In the genomic region with DNA sequence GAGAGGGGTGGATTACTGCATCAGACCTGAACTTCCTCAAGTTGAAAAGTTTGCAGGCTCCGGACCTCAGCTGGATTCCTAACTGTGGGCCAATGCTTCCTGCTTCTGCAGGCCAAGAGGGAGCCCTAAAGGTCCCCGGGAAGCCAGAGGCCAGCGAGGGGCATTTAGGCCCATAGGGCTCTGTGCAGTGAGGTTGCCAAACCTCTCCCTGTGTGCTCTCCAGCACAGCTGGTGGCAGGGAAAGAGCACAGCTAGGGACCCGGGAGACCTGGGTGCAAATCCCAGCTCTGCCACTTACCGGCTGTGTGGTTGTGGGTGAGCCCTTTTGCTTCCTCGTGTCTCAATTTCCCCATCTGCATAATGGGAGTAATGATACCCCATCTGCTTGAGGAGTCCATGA, we compare ENCODE assay signal across 19 cellular contexts.
DNase-seq lines count a peak whose midpoint lies in the region; ATAC-seq and TF ChIP-seq lines count a peak whose summit lies in the region.
"Had no signal": no experiment of that assay in that cellular context is flagged by ENCODE, and none has a peak within 500 bp of the region (broad histone marks: within the 10 kb centered on the region; RNA-seq: fewer than 3 reads in every experiment).

No MANE protein-coding gene starts in this region.

- H3F3A ChIP-seq in GM23338 (replicated peaks; ENCODE audit: low read depth): no peaks in the 10 kb centered on the region

- no peaks in the 10 kb centered on the region for H3K9me3 Mint-ChIP-seq in GM23338
- no peaks in the 10 kb centered on the region for H3K9me3 Mint-ChIP-seq in endodermal cell
- no peaks in the 10 kb centered on the region for H3K9me3 Mint-ChIP-seq in activated CD4-positive, alpha-beta T cell treated with anti-CD3 and anti-CD28 coated beads for 36 hours (ENCODE audit: low read depth)
- H3K9me3 Mint-ChIP-seq: CD4-positive, alpha-beta T cell; H9; IgD-negative memory B cell had no signal

- 64 to 76% methylated on average over 5 to 6 of the region's 6 CpGs for WGBS in endodermal cell (ENCODE audit: insufficient coverage in 1 of 2, insufficient read length in 1 of 2), 2 experiments
- WGBS in spleen, 5 donors: 27 to 52% (median 45%) methylated on average over 5 to 6 of the region's 6 CpGs

- CTCF ChIA-PET in HEK293 (lab: Yijun Ruan, JAX): no interaction called here
- CTCF ChIA-PET in activated CD4-positive, alpha-beta T cell treated with anti-CD3 and anti-CD28 coated beads for 36 hours (lab: Charles Lee): interaction anchor here (0.6 to 0.9 kb wide), 2 partner anchors 13 to 122 kb away, joined by 4 read pairs; no protein-coding TSS in a partner anchor

- no peak overlapping the region for H3K27ac Mint-ChIP-seq in GM23338
- H3K27ac Mint-ChIP-seq in endodermal cell: no peak overlapping the region
- H3K27ac Mint-ChIP-seq in activated CD4-positive, alpha-beta T cell treated with anti-CD3 and anti-CD28 coated beads for 36 hours: no peak overlapping the region
- H3K27ac Mint-ChIP-seq: CD4-positive, alpha-beta T cell; H9; IgD-negative memory B cell had no signal

- TF ChIP-seq POLR2A in spleen (IDR thresholded peaks at IDR 0.05): no peak

- H4K20me1 ChIP-seq in GM23338 (replicated peaks; ENCODE audit: insufficient read depth): no peaks in the 10 kb centered on the region

- no peak for DNase-seq in GM23338 (ENCODE audit: low spot score)
- DNase-seq in endodermal cell: peak; percentile 47
- peak; percentile 34 for DNase-seq in spleen
- no peak for DNase-seq in activated CD4-positive, alpha-beta T cell treated with anti-CD3 and anti-CD28 coated beads for 36 hours
- no peak for DNase-seq in activated gamma-delta T cell (lab: John Stamatoyannopoulos, UW)
- DNase-seq: ACHN; AML-193; Caco-2; CD4-positive, alpha-beta T cell; DMS153; DMS79; GDM1; GOT3; H9; KBM-7 had no signal

- no peak overlapping the region for H2AFZ ChIP-seq in GM23338

- TF ChIP-seq CTCF in GM23338 (conservative IDR thresholded peaks at IDR 0.05; ENCODE audit: low read depth in 2 of 2): no peak
- no peak for TF ChIP-seq CTCF in HEK293 (tag by site-specific recombination; IDR thresholded peaks at IDR 0.05)
- TF ChIP-seq CTCF in endodermal cell (conservative IDR thresholded peaks at IDR 0.05): no peak
- no peak for TF ChIP-seq CTCF in spleen (IDR thresholded peaks at IDR 0.05 in 8 of 11, conservative IDR thresholded peaks at IDR 0.05 in 3 of 11)

- H3K36me3 Mint-ChIP-seq in GM23338 (ENCODE audit: low read depth) (no peaks in the 10 kb centered on the region), endodermal cell (ENCODE audit: low read depth) (no peaks in the 10 kb centered on the region)
- no peaks in the 10 kb centered on the region for H3K36me3 Mint-ChIP-seq in activated CD4-positive, alpha-beta T cell treated with anti-CD3 and anti-CD28 coated beads for 36 hours (ENCODE audit: low read depth)
- H3K36me3 Mint-ChIP-seq: IgD-negative memory B cell had no signal

- intact Hi-C loops in spleen (cut with DNase I; ENCODE audit: low total_unique reads): no loop called here
- intact Hi-C loops in activated CD4-positive, alpha-beta T cell treated with anti-CD3 and anti-CD28 coated beads for 36 hours (cut with DNase I, micrococcal nuclease): no loop called here

- no peak overlapping the region for H3K27ac ChIP-seq in GM23338 (ENCODE audit: low read depth)
- H3K27ac ChIP-seq in HEK293 (ENCODE audit: extremely low read depth, low read depth, low read length): no peak overlapping the region
- H3K27ac ChIP-seq in endodermal cell (ENCODE audit: low read depth, low read length): no peak overlapping the region
- H3K27ac ChIP-seq in spleen: no peak overlapping the region
- H3K27ac ChIP-seq: C4-2B had no signal

- ATAC-seq in GM23338 (peak; percentile 32), HG03342 (IDR thresholded peaks at IDR 0.05; ENCODE audit: unreplicated experiment) (no peak)
- ATAC-seq in activated CD4-positive, alpha-beta T cell treated with anti-CD3 and anti-CD28 coated beads for 36 hours: no peak

- H3K4me1 Mint-ChIP-seq in GM23338 (peaks cover 10% of the 10 kb centered on the region), endodermal cell (peaks cover 47% of the 10 kb centered on the region)
- no peaks in the 10 kb centered on the region for H3K4me1 Mint-ChIP-seq in activated CD4-positive, alpha-beta T cell treated with anti-CD3 and anti-CD28 coated beads for 36 hours
- H3K4me1 Mint-ChIP-seq: IgD-negative memory B cell had no signal

- H3K9me3 ChIP-seq in HEK293 (ENCODE audit: control insufficient read depth, insufficient read depth, low read depth, low read length) (no peaks in the 10 kb centered on the region), endodermal cell (ENCODE audit: control insufficient read depth, low read length) (no peaks in the 10 kb centered on the region), spleen (no peaks in the 10 kb centered on the region)
- H3K9me3 ChIP-seq: Caco-2 had no signal

- no peak overlapping the region for H3K4me3 ChIP-seq in GM23338
- no peak overlapping the region for H3K4me3 ChIP-seq in HEK293 (ENCODE audit: low read depth, low read length)
- H3K4me3 ChIP-seq in endodermal cell (ENCODE audit: low read length): no peak overlapping the region
- no peak overlapping the region for H3K4me3 ChIP-seq in spleen

- H3K79me2 ChIP-seq in GM23338 (replicated peaks; ENCODE audit: insufficient read depth): no peaks in the 10 kb centered on the region

- H3K36me3 ChIP-seq in GM23338 (ENCODE audit: insufficient read depth): no peaks in the 10 kb centered on the region
- no peaks in the 10 kb centered on the region for H3K36me3 ChIP-seq in HEK293 (ENCODE audit: control insufficient read depth in 2 of 2, insufficient read depth in 1 of 2, low read length in 2 of 2)
- no peaks in the 10 kb centered on the region for H3K36me3 ChIP-seq in endodermal cell (ENCODE audit: control insufficient read depth, insufficient read depth, low read length)
- H3K36me3 ChIP-seq in spleen: no peaks in the 10 kb centered on the region

- H3K27me3 ChIP-seq in GM23338 (ENCODE audit: insufficient read depth): no peaks in the 10 kb centered on the region
- no peaks in the 10 kb centered on the region for H3K27me3 ChIP-seq in endodermal cell (ENCODE audit: control insufficient read depth, insufficient read depth, low read length, poor library complexity, severe bottlenecking)
- H3K27me3 ChIP-seq in spleen (replicated peaks in 1 of 7): peaks cover 0 to 96% (median 10%) of the 10 kb centered on the region in 7 donors

- no peak overlapping the region for H3K4me2 ChIP-seq in GM23338

- POLR2A ChIA-PET in HEK293 (lab: Yijun Ruan, JAX): no interaction called here
- POLR2A ChIA-PET in activated CD4-positive, alpha-beta T cell treated with anti-CD3 and anti-CD28 coated beads for 36 hours (lab: Charles Lee): no interaction called here

- H3K9ac ChIP-seq in endodermal cell (ENCODE audit: extremely low read depth, low read length, poor library complexity, severe bottlenecking): no peak overlapping the region

- H3K4me1 ChIP-seq in GM23338 (ENCODE audit: insufficient read depth): no peaks in the 10 kb centered on the region
- no peaks in the 10 kb centered on the region for H3K4me1 ChIP-seq in HEK293 (ENCODE audit: control insufficient read depth, insufficient read depth, low read length)
- peaks cover 24% of the 10 kb centered on the region for H3K4me1 ChIP-seq in endodermal cell (ENCODE audit: control insufficient read depth, insufficient read depth, low read length)
- H3K4me1 ChIP-seq in spleen: no peaks in the 10 kb centered on the region
- H3K4me1 ChIP-seq: Caco-2 had no signal

- no peaks in the 10 kb centered on the region for H3K9me2 ChIP-seq in GM23338 (ENCODE audit: insufficient read depth)

- no peak overlapping the region for H3K4me3 Mint-ChIP-seq in GM23338
- H3K4me3 Mint-ChIP-seq in endodermal cell: no peak overlapping the region
- H3K4me3 Mint-ChIP-seq in activated CD4-positive, alpha-beta T cell treated with anti-CD3 and anti-CD28 coated beads for 36 hours: no peak overlapping the region
- H3K4me3 Mint-ChIP-seq: CD4-positive, alpha-beta T cell; H9; IgD-negative memory B cell had no signal

- H3K27me3 Mint-ChIP-seq in GM23338 (ENCODE audit: insufficient read depth, low read depth, poor library complexity): peaks cover 14% of the 10 kb centered on the region
- peaks cover 39% of the 10 kb centered on the region for H3K27me3 Mint-ChIP-seq in endodermal cell (ENCODE audit: insufficient read depth)
- H3K27me3 Mint-ChIP-seq in activated CD4-positive, alpha-beta T cell treated with anti-CD3 and anti-CD28 coated beads for 36 hours: peaks cover 47% of the 10 kb centered on the region

TF ChIP-seq in GM23338, 12 proteins besides CTCF, POLR2A, EP300 and RAD21 (continues in another document):
- TF ChIP-seq NANOG (IDR thresholded peaks at IDR 0.05; ENCODE audit: borderline replicate concordance): no peak
- no peak for TF ChIP-seq JUNB (IDR thresholded peaks at IDR 0.05; ENCODE audit: unreplicated experiment)
- TF ChIP-seq STAT1 (IDR thresholded peaks at IDR 0.05; ENCODE audit: unreplicated experiment): no peak
- TF ChIP-seq, protein P1, sequence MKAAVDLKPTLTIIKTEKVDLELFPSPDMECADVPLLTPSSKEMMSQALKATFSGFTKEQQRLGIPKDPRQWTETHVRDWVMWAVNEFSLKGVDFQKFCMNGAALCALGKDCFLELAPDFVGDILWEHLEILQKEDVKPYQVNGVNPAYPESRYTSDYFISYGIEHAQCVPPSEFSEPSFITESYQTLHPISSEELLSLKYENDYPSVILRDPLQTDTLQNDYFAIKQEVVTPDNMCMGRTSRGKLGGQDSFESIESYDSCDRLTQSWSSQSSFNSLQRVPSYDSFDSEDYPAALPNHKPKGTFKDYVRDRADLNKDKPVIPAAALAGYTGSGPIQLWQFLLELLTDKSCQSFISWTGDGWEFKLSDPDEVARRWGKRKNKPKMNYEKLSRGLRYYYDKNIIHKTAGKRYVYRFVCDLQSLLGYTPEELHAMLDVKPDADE (IDR thresholded peaks at IDR 0.05): no peak
- TF ChIP-seq ZNF331 (CRISPR knock-in tag; IDR thresholded peaks at IDR 0.05; ENCODE audit: low read depth): no peak

TF ChIP-seq in HEK293, 187 proteins besides CTCF, POLR2A, EP300 and RAD21:
- TF ChIP-seq ZIC2 (tag by site-specific recombination; IDR thresholded peaks at IDR 0.05): 0 out of 2 replicates have a peak, but pooled peaks have one; percentile 8
- TF ChIP-seq, protein P2, sequence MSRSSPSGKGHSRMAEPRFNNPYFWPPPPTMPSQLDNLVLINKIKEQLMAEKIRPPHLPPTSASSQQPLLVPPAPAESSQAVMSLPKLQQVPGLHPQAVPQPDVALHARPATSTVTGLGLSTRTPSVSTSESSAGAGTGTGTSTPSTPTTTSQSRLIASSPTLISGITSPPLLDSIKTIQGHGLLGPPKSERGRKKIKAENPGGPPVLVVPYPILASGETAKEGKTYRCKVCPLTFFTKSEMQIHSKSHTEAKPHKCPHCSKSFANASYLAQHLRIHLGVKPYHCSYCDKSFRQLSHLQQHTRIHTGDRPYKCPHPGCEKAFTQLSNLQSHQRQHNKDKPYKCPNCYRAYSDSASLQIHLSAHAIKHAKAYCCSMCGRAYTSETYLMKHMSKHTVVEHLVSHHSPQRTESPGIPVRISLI (tag by site-specific recombination; IDR thresholded peaks at IDR 0.05): no peak

Comparison
In these comparisons a context has a peak if more than half of its experiments do, and no peak if none do; other contexts are left out.
1. DNase-seq: peak in endodermal cell (single experiment) and spleen (single experiment); none in GM23338 (single experiment), activated CD4-positive, alpha-beta T cell treated with anti-CD3 and anti-CD28 coated beads for 36 hours (single experiment) and activated gamma-delta T cell (single experiment).